ENCODE assay signal across 8 cellular contexts in genomic region chr4:48017108-48017527, GRCh38. TPM values are rescaled to one million over a fixed set of nuclear protein-coding genes. Genes with fewer than 3 reads are reported as not detected.
DNase-seq lines count a peak whose midpoint lies in the region; ATAC-seq and TF ChIP-seq lines count a peak whose summit lies in the region.

No MANE protein-coding gene starts in this region.

- peak overlapping the region; percentile 68 for H3K9ac ChIP-seq in mesendoderm (ENCODE audit: low read length)

- H3K4me3 ChIP-seq in WI38 (ENCODE audit: low read depth, low read length) (peak overlapping the region; percentile 61), mesendoderm (ENCODE audit: low read length) (peak overlapping the region; percentile 71)

- in situ Hi-C loops in Caki2 (cut with HindIII; ENCODE audit: low pct_unique_long_range_greater_than_20kb, low sequenced_read_pairs) = no loop called here

- H3K4me2 ChIP-seq in mesendoderm (ENCODE audit: low read length) = peak overlapping the region; percentile 99

- peak overlapping the region; percentile 45 for H3K23ac ChIP-seq in mesendoderm (ENCODE audit: low read length)

- no peak overlapping the region for H3K4ac ChIP-seq in mesendoderm (ENCODE audit: low read depth, low read length)

- no peaks in the 10 kb centered on the region for H3K79me1 ChIP-seq in mesendoderm (ENCODE audit: low read length)

- H3K79me2 ChIP-seq in mesendoderm (ENCODE audit: control insufficient read depth, insufficient read depth, low read length) = no peaks in the 10 kb centered on the region

- no peak overlapping the region for H3K27ac ChIP-seq in mesendoderm (ENCODE audit: low read depth, low read length)

- no peak overlapping the region for H2AK5ac ChIP-seq in mesendoderm (ENCODE audit: low read length)

- H4K8ac ChIP-seq in mesendoderm (ENCODE audit: low read depth, low read length) = no peak overlapping the region

- no peak for TF ChIP-seq CTCF in WI38 (IDR thresholded peaks at IDR 0.05; ENCODE audit: low read depth, low read length)

- no peaks in the 10 kb centered on the region for H3K36me3 ChIP-seq in mesendoderm (ENCODE audit: control insufficient read depth, insufficient read depth, low read length)

- no CpG with 5 or more reads among the region's 33 CpGs for WGBS in mesendoderm (ENCODE audit: extremely low coverage, insufficient coverage, low lambda C conversion rate)

- H3K18ac ChIP-seq in mesendoderm (ENCODE audit: low read length) = no peak overlapping the region

- H2BK5ac ChIP-seq in mesendoderm (ENCODE audit: low read length) = no peak overlapping the region

- peak; percentile 3 for ATAC-seq in HG03175 (IDR thresholded peaks at IDR 0.05; ENCODE audit: unreplicated experiment)
- no peak for ATAC-seq in HG02763 (IDR thresholded peaks at IDR 0.05; ENCODE audit: unreplicated experiment)

- H2BK15ac ChIP-seq in mesendoderm (replicated peaks; ENCODE audit: low read depth) = no peak overlapping the region

- H3K27me3 ChIP-seq in mesendoderm (ENCODE audit: insufficient read depth, low read length, poor library complexity) = peaks cover 4% of the 10 kb centered on the region

- H3K56ac ChIP-seq in mesendoderm (ENCODE audit: low read length) = peak overlapping the region; percentile 79

- no peaks in the 10 kb centered on the region for H3K4me1 ChIP-seq in mesendoderm (ENCODE audit: control insufficient read depth, low read depth, low read length)

- no peak overlapping the region for H4K5ac ChIP-seq in mesendoderm (ENCODE audit: low read length)

- DNase-seq in Caki2 (ENCODE audit: low read depth) = peak; percentile 56
- DNase-seq in ecto neural progenitor cell (ENCODE audit: low spot score) = peak; percentile 72
- DNase-seq in mesendoderm = peak; percentile 54
- DNase-seq in stimulated activated CD8-positive, alpha-beta memory T cell treated with anti-CD3 and anti-CD28 coated beads, Interleukin-4, amount 100 ng/mL, for 48 hours = peak; percentile 77
- DNase-seq in NCI-H1694 treated with DMSO at 0.1 percent for 48 hours (lab: John Stamatoyannopoulos, UW) = no peak

- no peak overlapping the region for H2BK120ac ChIP-seq in mesendoderm (ENCODE audit: low read depth, low read length)

RNA-seq across cellular contexts. Expression of gene NIPAL1, which starts 0.5 kb away (rescaled TPM):
- 2.5 and 3.0 TPM in 2 replicates for total RNA-seq in Caki2 (2014; rRNA removed; shearing (Covaris generic); ENCODE audit: low replicate concordance)
- polyA plus RNA-seq in mesendoderm (2013, experiment 1 of 2) = 2.6 TPM
- 2.7 TPM for polyA plus RNA-seq in mesendoderm (2013, experiment 2 of 2)

RNA-seq across cellular contexts. Expression of gene CNGA1, which starts 0.6 kb away (rescaled TPM):
- total RNA-seq in Caki2 (2014; rRNA removed; shearing (Covaris generic); ENCODE audit: low replicate concordance) = not detected in 2 replicates
- 0.11 TPM for polyA plus RNA-seq in mesendoderm (2013, experiment 1 of 2)
- polyA plus RNA-seq in mesendoderm (2013, experiment 2 of 2) = 0.21 TPM
